Comparison of ENCODE assay signal across 20 cellular contexts in the genomic region with DNA sequence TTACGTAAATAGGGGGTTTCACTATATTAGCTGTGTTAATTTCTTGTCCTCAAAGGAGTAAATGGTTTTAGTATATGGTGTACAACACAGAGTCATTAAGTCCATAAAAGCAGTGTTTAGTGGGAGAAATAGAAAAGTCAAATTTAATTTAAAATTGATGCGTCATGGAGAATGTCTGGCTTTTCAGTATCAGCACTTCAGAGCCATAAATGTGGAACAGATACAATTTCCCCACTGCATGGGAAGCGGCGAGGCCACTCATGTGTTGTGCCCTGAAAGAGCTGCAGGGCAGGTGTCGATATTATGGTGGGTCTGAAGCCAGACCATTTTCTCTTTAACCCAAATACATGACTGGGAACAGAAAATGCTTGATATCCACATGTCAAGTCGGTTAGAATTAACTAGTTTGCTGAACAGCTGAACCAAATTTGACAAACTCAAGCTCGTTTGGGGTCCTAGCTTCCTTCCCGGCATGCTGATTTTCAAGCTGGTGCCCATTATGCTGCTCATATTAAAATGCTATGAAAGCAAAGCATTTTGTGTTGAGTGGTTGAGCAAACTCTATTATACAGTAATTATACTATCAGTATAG.
"Had no signal": no experiment of that assay in that cellular context is flagged by ENCODE, and none has a peak within 500 bp of the region (broad histone marks: within the 10 kb centered on the region; RNA-seq: fewer than 3 reads in every experiment).

No MANE protein-coding gene starts in this region.

- H3K9me3 ChIP-seq: tibial artery had no signal

- H3K4me3 ChIP-seq: cardiac muscle cell, lung, tibial artery had no signal

- DNase-seq: activated CD4-positive, alpha-beta memory T cell treated with anti-CD3 and anti-CD28 coated beads, Interleukin-2, amount 10 ng/mL, durations not matched to agents 7 days and 5 days; activated CD4-positive, alpha-beta T cell treated with anti-CD3 and anti-CD28 coated beads for 48 hours; activated CD4-positive, CD25-positive, alpha-beta regulatory T cell; activated CD8-positive, alpha-beta memory T cell treated with anti-CD3 and anti-CD28 coated beads, Interleukin-2, amount 10 ng/mL, durations not matched to agents 7 days and 5 days; activated naive CD4-positive, alpha-beta T cell; activated naive CD8-positive, alpha-beta T cell treated with anti-CD3 and anti-CD28 coated beads for 36 hours; amniotic stem cell; hypothalamus; islet precursor cell; left colon; occipital lobe; stimulated activated CD4-positive, alpha-beta T cell treated with anti-CD3 and anti-CD28 coated beads, Interleukin-12 subunit alpha, Interleukin-12 subunit beta, amount 100 ng/mL, for 4 hours; stimulated activated CD4-positive, alpha-beta T cell treated with anti-CD3 and anti-CD28 coated beads, Interleukin-1b, Interleukin-23, amount 100 ng/mL, for 48 hours; stimulated activated CD8-positive, alpha-beta memory T cell treated with anti-CD3 and anti-CD28 coated beads, Interleukin-4, amount 100 ng/mL, for 48 hours; stimulated activated naive CD4-positive, alpha-beta T cell treated with Interleukin-2 at 50 U/mL for 16 hours; substantia nigra; tibial artery had no signal

- ATAC-seq: activated CD8-positive, alpha-beta memory T cell treated with anti-CD3 and anti-CD28 coated beads, Interleukin-2, amount 10 ng/mL, durations not matched to agents 7 days and 5 days; activated T-helper 17 cell treated with anti-CD3 and anti-CD28 coated beads, Interleukin-2, amount 50 U/mL, for 72 hours; left colon had no signal

- H3K36me3 ChIP-seq: cardiac muscle cell, tibial artery had no signal

- H3K27me3 ChIP-seq: cardiac muscle cell, tibial artery had no signal

- H3K27ac ChIP-seq: cardiac muscle cell, tibial artery had no signal
